14 cellular contexts compared by ENCODE assay signal in the genomic region with DNA sequence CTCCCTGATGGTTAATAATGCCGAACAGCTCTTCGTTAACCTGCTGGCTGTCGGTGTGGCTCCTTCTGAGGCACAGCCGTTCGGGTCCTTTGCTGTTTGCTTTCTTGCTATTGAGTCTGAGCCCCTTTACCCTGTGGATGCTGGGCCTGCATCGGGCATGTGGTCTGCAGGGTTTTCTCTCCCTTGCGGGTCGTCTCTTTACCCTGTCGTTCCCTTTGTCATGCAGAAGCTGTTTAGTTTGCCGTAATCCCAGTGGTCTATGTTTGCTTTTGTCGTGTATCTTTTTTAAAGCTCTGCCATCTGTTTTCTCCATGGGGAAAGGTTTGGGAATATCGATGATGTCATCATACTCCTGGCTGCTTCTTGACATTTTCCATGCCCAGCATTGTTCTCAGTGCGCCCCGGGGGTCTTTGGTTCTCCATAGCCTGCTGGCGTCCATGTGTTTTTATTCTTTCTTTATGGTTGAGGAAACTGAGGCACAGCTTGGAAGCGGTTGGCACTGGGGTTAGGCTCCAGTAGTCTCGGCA.
"Had no signal": no experiment of that assay in that cellular context is flagged by ENCODE, and none has a peak within 500 bp of the region (broad histone marks: within the 10 kb centered on the region; RNA-seq: fewer than 3 reads in every experiment).

No MANE protein-coding gene starts in this region.

- H3K4me3 Mint-ChIP-seq: activated naive CD8-positive, alpha-beta T cell treated with anti-CD3 and anti-CD28 coated beads, Interleukin-2, amount 10 ng/mL, durations not matched to agents 7 days and 5 days; stimulated activated naive B cell treated with anti-CD40 and anti-IgM and Interleukin-4, amounts not matched to agents 10 μg/mL and 1 μg/mL and 100 μg/mL, for 72 hours; T-helper 2 cell treated with Interferon-gamma antibody and Interleukin-4, amounts not matched to agents 5 μg/mL and 100 μg/mL, for 36 hours had no signal

- H3K27ac Mint-ChIP-seq: activated naive CD8-positive, alpha-beta T cell treated with anti-CD3 and anti-CD28 coated beads, Interleukin-2, amount 10 ng/mL, durations not matched to agents 7 days and 5 days; stimulated activated naive B cell treated with anti-CD40 and anti-IgM and Interleukin-4, amounts not matched to agents 10 μg/mL and 1 μg/mL and 100 μg/mL, for 72 hours; T-helper 2 cell treated with Interferon-gamma antibody and Interleukin-4, amounts not matched to agents 5 μg/mL and 100 μg/mL, for 36 hours had no signal

- ATAC-seq: left colon; stimulated activated naive B cell treated with anti-CD40 and anti-IgM and Interleukin-4, amounts not matched to agents 10 μg/mL and 1 μg/mL and 100 μg/mL, for 72 hours had no signal

- H3K27me3 Mint-ChIP-seq: activated naive CD8-positive, alpha-beta T cell treated with anti-CD3 and anti-CD28 coated beads, Interleukin-2, amount 10 ng/mL, durations not matched to agents 7 days and 5 days; naive B cell; stimulated activated naive B cell treated with anti-CD40 and anti-IgM and Interleukin-4, amounts not matched to agents 10 μg/mL and 1 μg/mL and 100 μg/mL, for 72 hours had no signal

- H3K36me3 Mint-ChIP-seq: activated naive CD8-positive, alpha-beta T cell treated with anti-CD3 and anti-CD28 coated beads, Interleukin-2, amount 10 ng/mL, durations not matched to agents 7 days and 5 days; naive B cell had no signal

- H3K9me3 Mint-ChIP-seq: activated naive CD8-positive, alpha-beta T cell treated with anti-CD3 and anti-CD28 coated beads, Interleukin-2, amount 10 ng/mL, durations not matched to agents 7 days and 5 days; naive B cell; T-helper 2 cell treated with Interferon-gamma antibody and Interleukin-4, amounts not matched to agents 5 μg/mL and 100 μg/mL, for 36 hours had no signal

- DNase-seq: activated CD4-positive, alpha-beta T cell treated with anti-CD3 and anti-CD28 coated beads, Interleukin-2, amount 50 U/mL, for 4 hours; activated CD4-positive, CD25-positive, alpha-beta regulatory T cell treated with anti-CD3 and anti-CD28 coated beads, Interleukin-2, amount 50 U/mL, for 72 hours; activated gamma-delta T cell; activated naive CD8-positive, alpha-beta T cell treated with anti-CD3 and anti-CD28 coated beads, Interleukin-2, amount 10 ng/mL, durations not matched to agents 7 days and 5 days; activated T-cell treated with anti-CD3 and anti-CD28 coated beads, Interleukin-2, amount 50 U/mL, for 1 hour; anterior cingulate cortex; foreskin fibroblast; head of caudate nucleus; left colon; naive B cell; posterior cingulate gyrus; stimulated activated naive B cell treated with anti-CD40 and anti-IgM and Interleukin-4, amounts not matched to agents 10 μg/mL and 1 μg/mL and 100 μg/mL, for 72 hours; transverse colon had no signal
